11 cellular contexts compared by ENCODE assay signal in the genomic region with DNA sequence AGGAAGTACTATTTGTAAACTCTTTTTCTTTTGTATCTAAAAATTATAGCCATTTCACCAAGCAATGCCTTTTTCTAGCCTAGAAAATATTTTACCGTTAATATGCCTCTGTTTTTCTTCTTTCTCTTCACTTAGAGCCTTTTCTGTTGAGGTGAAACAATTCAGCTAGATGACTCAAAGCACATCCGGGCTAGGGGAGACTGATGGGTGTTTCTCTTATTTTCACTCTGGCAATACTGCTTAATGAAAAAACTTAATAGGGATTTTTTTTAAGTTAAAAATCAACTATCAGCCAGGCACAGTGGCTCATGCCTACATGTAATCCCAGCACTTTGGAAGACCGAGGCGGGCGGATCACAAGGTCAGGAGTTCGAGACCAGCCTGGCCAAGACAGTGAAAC.
A peak's percentile ranks its signal among the peaks of the same experiment; 100 is the strongest.
DNase-seq lines count a peak whose midpoint lies in the region; ATAC-seq, FAIRE-seq and TF ChIP-seq lines count a peak whose summit lies in the region.
"Had no signal": no experiment of that assay in that cellular context is flagged by ENCODE, and none has a peak within 500 bp of the region (broad histone marks: within the 10 kb centered on the region; RNA-seq: fewer than 3 reads in every experiment).

No MANE protein-coding gene starts in this region.

- TF ChIP-seq CTCF in HFFc6 (IDR thresholded peaks at IDR 0.05) = no peak

- peaks cover 18% of the 10 kb centered on the region; the same call in 1 of the 2 replicates for H3K36me3 ChIP-seq in Karpas-422 (ENCODE audit: insufficient read depth, low read length)
- no peaks in the 10 kb centered on the region for H3K36me3 ChIP-seq in naive thymus-derived CD4-positive, alpha-beta T cell (ENCODE audit: control insufficient read depth in 2 of 3, insufficient read depth in 3 of 3, low read length in 3 of 3)

- CTCF ChIA-PET in naive thymus-derived CD4-positive, alpha-beta T cell (lab: Charles Lee) = interaction anchor here (0.6 to 1.9 kb wide), 6 partner anchors 16 to 182 kb away, joined by 3 to 9 read pairs (median 4); no protein-coding TSS in a partner anchor

- peak overlapping the region; percentile 87 to 97 (median 96) for H3K4me3 Mint-ChIP-seq in naive thymus-derived CD4-positive, alpha-beta T cell
- no peak overlapping the region for H3K4me3 Mint-ChIP-seq in HFFc6

- POLR2A ChIA-PET in naive thymus-derived CD4-positive, alpha-beta T cell (lab: Charles Lee) = interaction anchor here (0.6 to 4.3 kb wide), 14 partner anchors 9 to 539 kb away, joined by 3 to 42 read pairs (median 4); partner anchors contain the start of gene MRTFA

- H4K20me1 ChIP-seq in Karpas-422 (ENCODE audit: insufficient read depth, low read depth, low read length) = no peaks in the 10 kb centered on the region

- DNase-seq in Karpas-422 (peak; percentile 60), HFFc6 (no peak), NCI-H2196 treated with DMSO at 0.1 percent for 48 hours (lab: John Stamatoyannopoulos, UW; ENCODE audit: unreplicated experiment) (no peak), urothelium cell line (ENCODE audit: low spot score) (no peak)
- DNase-seq in activated T-cell treated with anti-CD3 and anti-CD28 coated beads, Interleukin-2, amount 50 U/mL, for 48 hours = peak; percentile 36
- DNase-seq in naive thymus-derived CD4-positive, alpha-beta T cell = peak in 7 of 9 donors; percentile 36 to 59 (median 40)
- DNase-seq: EL had no signal

- peaks cover 7 to 17% (median 10%) of the 10 kb centered on the region in 5 donors for H3K36me3 Mint-ChIP-seq in naive thymus-derived CD4-positive, alpha-beta T cell
- H3K36me3 Mint-ChIP-seq in HFFc6 (ENCODE audit: low read depth) = peaks cover 20% of the 10 kb centered on the region

- peak; percentile 74 for ATAC-seq in naive thymus-derived CD4-positive, alpha-beta T cell
- ATAC-seq in GM18858 (IDR thresholded peaks at IDR 0.05; ENCODE audit: unreplicated experiment) = no peak

- no peaks in the 10 kb centered on the region for H3K9me2 ChIP-seq in Karpas-422 (replicated peaks; ENCODE audit: insufficient read depth, low read length)

- H3K27me3 ChIP-seq in Karpas-422 (ENCODE audit: low read length) = no peaks in the 10 kb centered on the region
- no peaks in the 10 kb centered on the region for H3K27me3 ChIP-seq in naive thymus-derived CD4-positive, alpha-beta T cell (ENCODE audit: control insufficient read depth in 2 of 2, insufficient read depth in 2 of 2, low read length in 2 of 2)

- peaks cover 65% of the 10 kb centered on the region for H3K79me2 ChIP-seq in Karpas-422 (ENCODE audit: low read length)

- H3K27ac Mint-ChIP-seq in naive thymus-derived CD4-positive, alpha-beta T cell = peak overlapping the region; percentile 93 to 99 (median 97)
- no peak overlapping the region for H3K27ac Mint-ChIP-seq in HFFc6

- no peaks in the 10 kb centered on the region for H3K9me3 ChIP-seq in Karpas-422 (ENCODE audit: low read length)
- no peaks in the 10 kb centered on the region for H3K9me3 ChIP-seq in naive thymus-derived CD4-positive, alpha-beta T cell (ENCODE audit: control insufficient read depth in 2 of 3, low read length in 3 of 3)

- FAIRE-seq in urothelium cell line (lab: Jason Lieb, UNC) = no peak

- H3K9ac ChIP-seq in Karpas-422 (ENCODE audit: low read length) = peak overlapping the region; percentile 78
- H3K9ac ChIP-seq: KMS-11 had no signal

- no peaks in the 10 kb centered on the region for H3K27me3 Mint-ChIP-seq in naive thymus-derived CD4-positive, alpha-beta T cell
- peaks cover 2% of the 10 kb centered on the region for H3K27me3 Mint-ChIP-seq in HFFc6 (ENCODE audit: insufficient read depth)

- peak overlapping the region; percentile 55 for H2AFZ ChIP-seq in Karpas-422 (ENCODE audit: low read length)

- peaks cover 42 to 92% (median 76%) of the 10 kb centered on the region in 7 donors for H3K4me1 Mint-ChIP-seq in naive thymus-derived CD4-positive, alpha-beta T cell
- H3K4me1 Mint-ChIP-seq in HFFc6 (ENCODE audit: low read depth) = no peaks in the 10 kb centered on the region; the same call in 1 of the 2 replicates

- H3K4me3 ChIP-seq in GM08714 (ENCODE audit: low read length) (peak overlapping the region; percentile 81), Karpas-422 (ENCODE audit: low read length) (peak overlapping the region; percentile 74)
- H3K4me3 ChIP-seq in naive thymus-derived CD4-positive, alpha-beta T cell (ENCODE audit: low read length) = peak overlapping the region; percentile 90
- H3K4me3 ChIP-seq: lung had no signal

- intact Hi-C loops in naive thymus-derived CD4-positive, alpha-beta T cell (cut with micrococcal nuclease) = loop anchor here (1.0 to 5.0 kb wide), 9 partner anchors 12 to 174 kb away; no protein-coding TSS in a partner anchor

- peaks cover 43% of the 10 kb centered on the region for H3K4me1 ChIP-seq in Karpas-422 (ENCODE audit: low read length)
- H3K4me1 ChIP-seq in naive thymus-derived CD4-positive, alpha-beta T cell (ENCODE audit: control insufficient read depth in 2 of 2, insufficient read depth in 2 of 2, low read length in 2 of 2) = peaks cover 36 to 48% of the 10 kb centered on the region in 2 donors

- no peaks in the 10 kb centered on the region for H3K9me3 Mint-ChIP-seq in naive thymus-derived CD4-positive, alpha-beta T cell
- H3K9me3 Mint-ChIP-seq in HFFc6 = no peaks in the 10 kb centered on the region

- peak overlapping the region; percentile 77 for H3K4me2 ChIP-seq in Karpas-422 (ENCODE audit: low read depth, low read length, poor library complexity, severe bottlenecking)
- H3K4me2 ChIP-seq: KMS-11 had no signal

- H3K27ac ChIP-seq in Karpas-422 (ENCODE audit: low read length) = peak overlapping the region; percentile 92
- H3K27ac ChIP-seq in naive thymus-derived CD4-positive, alpha-beta T cell (ENCODE audit: low read depth, low read length) = peak overlapping the region; percentile 80
- H3K27ac ChIP-seq: KMS-11 had no signal

Comparison
In these comparisons a context has a peak if more than half of its experiments do, and no peak if none do; other contexts are left out.
1. DNase-seq: peak in Karpas-422 (single experiment), activated T-cell treated with anti-CD3 and anti-CD28 coated beads, Interleukin-2, amount 50 U/mL, for 48 hours (2 of 2) and naive thymus-derived CD4-positive, alpha-beta T cell (7 of 9); none in HFFc6 (single experiment), NCI-H2196 treated with DMSO at 0.1 percent for 48 hours (single experiment) and urothelium cell line (single experiment).
2. Peak in every context shown above with its lines, with median percentiles within 50 percentile points of each other: H3K4me3 ChIP-seq.